ENCODE assay signal across 20 cellular contexts in the genomic region with DNA sequence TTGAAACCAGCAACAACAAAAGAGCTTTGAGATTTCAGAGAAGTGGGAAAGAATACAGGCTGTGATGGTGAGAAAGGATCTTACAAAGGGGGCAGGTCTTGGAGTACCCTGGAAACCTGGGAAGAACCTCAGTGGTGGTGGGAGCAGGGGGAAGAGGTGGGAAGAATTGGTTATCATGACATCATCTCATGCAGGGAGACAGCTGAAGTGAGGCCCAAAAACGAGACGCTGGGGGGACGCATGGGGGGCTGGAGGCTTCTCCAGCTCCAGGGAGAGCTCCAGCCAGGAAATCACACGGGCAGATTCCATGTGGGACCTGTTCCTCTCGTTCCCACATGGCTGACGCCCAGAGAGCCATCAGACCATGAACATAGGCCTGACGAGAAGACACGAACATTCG.
DNase-seq lines count a peak whose midpoint lies in the region; ATAC-seq and TF ChIP-seq lines count a peak whose summit lies in the region.
"Had no signal": no experiment of that assay in that cellular context is flagged by ENCODE, and none has a peak within 500 bp of the region (broad histone marks: within the 10 kb centered on the region; RNA-seq: fewer than 3 reads in every experiment).

No MANE protein-coding gene starts in this region.

- DNase-seq in cardiac septum (ENCODE audit: low spot score) (peak; percentile 33), left ventricle myocardium superior (no peak), left lobe of liver (ENCODE audit: low spot score) (peak; percentile 6), NCI-H2107 treated with DMSO at 0.1 percent for 48 hours (lab: John Stamatoyannopoulos, UW; ENCODE audit: unreplicated experiment) (no peak)
- DNase-seq: 8988T; ACHN; AML-193; BE2C; Caco-2; CD8-positive, alpha-beta T cell; DMS153; DND-41; GM23248; H7; HCEC 1CT had no signal

- no peak for TF ChIP-seq CTCF in VCaP (conservative IDR thresholded peaks at IDR 0.05)

- ATAC-seq in left ventricle myocardium superior (no peak), left lobe of liver (no peak), HG03521 (IDR thresholded peaks at IDR 0.05; ENCODE audit: unreplicated experiment) (no peak), esophagus mucosa (no peak)
- ATAC-seq: A549; CD8-positive, alpha-beta T cell had no signal

- intact Hi-C loops in cardiac septum (cut with DNase I), result no loop called here
- intact Hi-C loops in left ventricle myocardium superior (cut with micrococcal nuclease), result no loop called here

- peak overlapping the region; percentile 67; the same call in 1 of the 2 replicates for H3K27ac ChIP-seq in VCaP
- H3K27ac ChIP-seq: A549; BLaER1 treated with 17β-estradiol and CSF1 and Interleukin-3, amounts not matched to agents 10 nM and 100 nM; GM23248 had no signal

Comparison
In these comparisons a context has a peak if more than half of its experiments do, and no peak if none do; other contexts are left out.
1. DNase-seq: peak in cardiac septum (single experiment) and left lobe of liver (single experiment); none in left ventricle myocardium superior (single experiment) and NCI-H2107 treated with DMSO at 0.1 percent for 48 hours (single experiment).